Comparison of ENCODE assay signal across 6 cellular contexts in genomic region chr2:52959801-52960200, GRCh38.
"Had no signal": no experiment of that assay in that cellular context is flagged by ENCODE, and none has a peak within 500 bp of the region (broad histone marks: within the 10 kb centered on the region; RNA-seq: fewer than 3 reads in every experiment).

No MANE protein-coding gene starts in this region.

- H3K4me1 Mint-ChIP-seq: IgD-negative memory B cell had no signal

- H3K36me3 Mint-ChIP-seq: IgD-negative memory B cell had no signal

- H3K4me3 Mint-ChIP-seq: IgD-negative memory B cell had no signal

- DNase-seq: IMR-90, KBM-7, KG1 had no signal

- ATAC-seq: HepG2, K562 had no signal

- H3K27me3 Mint-ChIP-seq: IgD-negative memory B cell had no signal
